18 cellular contexts compared by ENCODE assay signal in genomic region chr20:51129201-51129671, GRCh38.
A peak's percentile ranks its signal among the peaks of the same experiment; 100 is the strongest.
DNase-seq lines count a peak whose midpoint lies in the region; ATAC-seq, FAIRE-seq and TF ChIP-seq lines count a peak whose summit lies in the region.
"Had no signal": no experiment of that assay in that cellular context is flagged by ENCODE, and none has a peak within 500 bp of the region (broad histone marks: within the 10 kb centered on the region; RNA-seq: fewer than 3 reads in every experiment).

No MANE protein-coding gene starts in this region.

- H2BK12ac ChIP-seq in mesenchymal stem cell (ENCODE audit: low read length in 2 of 2) = peak overlapping the region; percentile 14 to 81

- CTCF ChIA-PET in activated CD4-positive, alpha-beta memory T cell treated with anti-CD3 and anti-CD28 coated beads for 36 hours (lab: Charles Lee) = interaction anchor here (1.5 kb wide), 1 partner anchor 113 kb away, joined by 3 read pairs; no protein-coding TSS in a partner anchor

- 22% methylated on average over 6 of the region's 6 CpGs for WGBS in mesenchymal stem cell
- WGBS in transverse colon (ENCODE audit: low coverage in 1 of 2), 2 donors = 29 to 42% methylated on average over 1 to 6 of the region's 6 CpGs

- no peaks in the 10 kb centered on the region for H3K79me1 ChIP-seq in mesenchymal stem cell (replicated peaks; ENCODE audit: low read length, poor library complexity, severe bottlenecking)

- peak overlapping the region in 1 of 2 experiments; percentile 11 for H3K23ac ChIP-seq in mesenchymal stem cell (ENCODE audit: low read length in 2 of 2)

- H3K27ac Mint-ChIP-seq in natural killer cell (no peak overlapping the region), nephron progenitor cell (no peak overlapping the region)
- peak overlapping the region in 1 of 2 donors; percentile 22 for H3K27ac Mint-ChIP-seq in natural killer cell treated with Interleukin-12 subunit alpha and Interleukin-12 subunit beta and Interleukin-15 and Interleukin-18, amount 100 ng/mL, for 72 hours
- H3K27ac Mint-ChIP-seq in activated CD4-positive, alpha-beta memory T cell treated with anti-CD3 and anti-CD28 coated beads for 36 hours = no peak overlapping the region

- H3K27me3 ChIP-seq in mesenchymal stem cell (ENCODE audit: control insufficient read depth in 1 of 2, insufficient read depth in 1 of 2, low read length in 2 of 2) (no peaks in the 10 kb centered on the region), transverse colon (no peaks in the 10 kb centered on the region)

- H2BK5ac ChIP-seq in mesenchymal stem cell (ENCODE audit: low read depth, low read length, poor library complexity, severe bottlenecking) = no peak overlapping the region

- ATAC-seq in natural killer cell = peak in 2 of 3 donors; percentile 40 to 66
- ATAC-seq in natural killer cell treated with Interleukin-12 subunit alpha and Interleukin-12 subunit beta and Interleukin-15 and Interleukin-18, amount 100 ng/mL, for 72 hours = no peak
- ATAC-seq: left lobe of liver had no signal

- H3K9ac ChIP-seq in mesenchymal stem cell (ENCODE audit: low read length) = no peak overlapping the region

- POLR2A ChIA-PET in activated CD4-positive, alpha-beta memory T cell treated with anti-CD3 and anti-CD28 coated beads for 36 hours (lab: Charles Lee) = no interaction called here

- no peak overlapping the region for H2BK15ac ChIP-seq in mesenchymal stem cell (ENCODE audit: low read depth, poor library complexity, severe bottlenecking)

- H3K27me3 Mint-ChIP-seq in natural killer cell (ENCODE audit: low read depth in 2 of 2) (peaks cover 3 to 13% of the 10 kb centered on the region in 2 donors), nephron progenitor cell (ENCODE audit: low read depth, poor library complexity) (no peaks in the 10 kb centered on the region)
- H3K27me3 Mint-ChIP-seq in natural killer cell treated with Interleukin-12 subunit alpha and Interleukin-12 subunit beta and Interleukin-15 and Interleukin-18, amount 100 ng/mL, for 72 hours = peaks cover 16 to 22% of the 10 kb centered on the region in 2 donors
- peaks cover 12% of the 10 kb centered on the region for H3K27me3 Mint-ChIP-seq in activated CD4-positive, alpha-beta memory T cell treated with anti-CD3 and anti-CD28 coated beads for 36 hours

- H3K36me3 Mint-ChIP-seq in natural killer cell = no peaks in the 10 kb centered on the region
- H3K36me3 Mint-ChIP-seq in natural killer cell treated with Interleukin-12 subunit alpha and Interleukin-12 subunit beta and Interleukin-15 and Interleukin-18, amount 100 ng/mL, for 72 hours = no peaks in the 10 kb centered on the region
- H3K36me3 Mint-ChIP-seq in activated CD4-positive, alpha-beta memory T cell treated with anti-CD3 and anti-CD28 coated beads for 36 hours = no peaks in the 10 kb centered on the region
- no peaks in the 10 kb centered on the region for H3K36me3 Mint-ChIP-seq in nephron progenitor cell (ENCODE audit: low read depth)

- H3K4me2 ChIP-seq in mesenchymal stem cell (ENCODE audit: low read length, poor library complexity, severe bottlenecking) = no peak overlapping the region

- DNase-seq in natural killer cell = no peak
- DNase-seq in natural killer cell treated with Interleukin-12 subunit alpha and Interleukin-12 subunit beta and Interleukin-15 and Interleukin-18, amount 100 ng/mL, for 72 hours (ENCODE audit: low spot score) = no peak
- DNase-seq in activated CD4-positive, alpha-beta memory T cell treated with anti-CD3 and anti-CD28 coated beads for 36 hours = peak; percentile 15
- peak; percentile 53 for DNase-seq in mesenchymal stem cell
- peak; percentile 72 for DNase-seq in transverse colon
- DNase-seq in urothelium cell line (ENCODE audit: low spot score) = no peak
- DNase-seq in nephron progenitor cell = no peak
- no peak for DNase-seq in activated T-cell treated with anti-CD3 and anti-CD28 coated beads for 4 hours
- DNase-seq: activated naive CD4-positive, alpha-beta T cell treated with anti-CD3 and anti-CD28 coated beads, Interleukin-2, amount 50 U/mL, for 16 hours; Caco-2; effector CD8-positive, alpha-beta T cell; KBM-7; NCI-H526 treated with DMSO at 0.1 percent for 48 hours; RPMI8226; stimulated activated CD4-positive, alpha-beta T cell treated with anti-CD3 and anti-CD28 coated beads, Interleukin-15, amount 100 ng/mL, for 24 hours; substantia nigra had no signal

- H2AFZ ChIP-seq in mesenchymal stem cell (ENCODE audit: low read depth, low read length) = peak overlapping the region; percentile 78

- peak overlapping the region in 1 of 2 experiments; percentile 52 for H3K4ac ChIP-seq in mesenchymal stem cell (ENCODE audit: low read depth in 1 of 2, low read length in 2 of 2)

- H2BK120ac ChIP-seq in mesenchymal stem cell (ENCODE audit: low read depth, low read length) = no peak overlapping the region

- H3K36me3 ChIP-seq in mesenchymal stem cell (ENCODE audit: control insufficient read depth in 1 of 2, insufficient read depth in 2 of 2, low read depth in 1 of 2, low read length in 2 of 2) = no peaks in the 10 kb centered on the region
- no peaks in the 10 kb centered on the region for H3K36me3 ChIP-seq in transverse colon

- no peak for FAIRE-seq in urothelium cell line (lab: Jason Lieb, UNC)
- FAIRE-seq: GM12892 had no signal

- no peak overlapping the region for H3K4me3 Mint-ChIP-seq in natural killer cell
- H3K4me3 Mint-ChIP-seq in natural killer cell treated with Interleukin-12 subunit alpha and Interleukin-12 subunit beta and Interleukin-15 and Interleukin-18, amount 100 ng/mL, for 72 hours = no peak overlapping the region
- H3K4me3 Mint-ChIP-seq in activated CD4-positive, alpha-beta memory T cell treated with anti-CD3 and anti-CD28 coated beads for 36 hours = no peak overlapping the region
- H3K4me3 Mint-ChIP-seq in nephron progenitor cell = no peak overlapping the region

- H3K4me1 Mint-ChIP-seq in natural killer cell (peaks cover 12 to 18% of the 10 kb centered on the region in 2 donors), nephron progenitor cell (peaks cover 48% of the 10 kb centered on the region)
- H3K4me1 Mint-ChIP-seq in natural killer cell treated with Interleukin-12 subunit alpha and Interleukin-12 subunit beta and Interleukin-15 and Interleukin-18, amount 100 ng/mL, for 72 hours (ENCODE audit: low read depth in 2 of 2) = peaks cover 9 to 11% of the 10 kb centered on the region in 2 donors
- peaks cover 16% of the 10 kb centered on the region for H3K4me1 Mint-ChIP-seq in activated CD4-positive, alpha-beta memory T cell treated with anti-CD3 and anti-CD28 coated beads for 36 hours (ENCODE audit: low read depth)

- in situ Hi-C loops in transverse colon (cut with MboI; ENCODE audit: low pct_ligation_motif_present in 1 of 4, low pct_unique_long_range_greater_than_20kb in 1 of 4, low sequenced_read_pairs in 3 of 4) = no loop called here

- no peak overlapping the region for H3K14ac ChIP-seq in mesenchymal stem cell (ENCODE audit: low read length in 2 of 2)

- H4K91ac ChIP-seq in mesenchymal stem cell (ENCODE audit: low read length) = no peak overlapping the region

- H3K4me1 ChIP-seq in mesenchymal stem cell (ENCODE audit: control insufficient read depth, insufficient read depth, low read depth, low read length) (peaks cover 13% of the 10 kb centered on the region), transverse colon (peaks cover 18 to 70% (median 44%) of the 10 kb centered on the region in 4 donors)
- H3K4me1 ChIP-seq: Caco-2 had no signal

- H4K8ac ChIP-seq in mesenchymal stem cell (ENCODE audit: low read length) = peak overlapping the region; percentile 27

- H3K9me3 ChIP-seq in mesenchymal stem cell (ENCODE audit: control insufficient read depth, low read length) (no peaks in the 10 kb centered on the region), transverse colon (no peaks in the 10 kb centered on the region)
- H3K9me3 ChIP-seq: Caco-2 had no signal

- TF ChIP-seq CTCF in natural killer cell (IDR thresholded peaks at IDR 0.05) (no peak), transverse colon (IDR thresholded peaks at IDR 0.05) (no peak), nephron progenitor cell (IDR thresholded peaks at IDR 0.05) (no peak)

- H3K9me3 Mint-ChIP-seq in natural killer cell (no peaks in the 10 kb centered on the region), nephron progenitor cell (no peaks in the 10 kb centered on the region)
- H3K9me3 Mint-ChIP-seq in natural killer cell treated with Interleukin-12 subunit alpha and Interleukin-12 subunit beta and Interleukin-15 and Interleukin-18, amount 100 ng/mL, for 72 hours = no peaks in the 10 kb centered on the region
- H3K9me3 Mint-ChIP-seq in activated CD4-positive, alpha-beta memory T cell treated with anti-CD3 and anti-CD28 coated beads for 36 hours = no peaks in the 10 kb centered on the region

- TF ChIP-seq EP300 in transverse colon (IDR thresholded peaks at IDR 0.05; ENCODE audit: low read depth) = peak; percentile 17

- intact Hi-C loops in natural killer cell (cut with micrococcal nuclease) = no loop called here
- intact Hi-C loops in activated CD4-positive, alpha-beta memory T cell treated with anti-CD3 and anti-CD28 coated beads for 36 hours (cut with micrococcal nuclease) = loop anchor here (5.0 to 10.0 kb wide), 2 partner anchors 107 to 144 kb away; partner anchors contain the start of gene KCNG1
- intact Hi-C loops in transverse colon (cut with DNase I; ENCODE audit: low total_unique reads) = no loop called here

- H3K4me3 ChIP-seq in mesenchymal stem cell (ENCODE audit: insufficient read depth in 1 of 2, low read depth in 1 of 2, low read length in 2 of 2) = no peak overlapping the region
- no peak overlapping the region for H3K4me3 ChIP-seq in transverse colon

- H3K18ac ChIP-seq in mesenchymal stem cell (ENCODE audit: low read depth in 1 of 2, low read length in 2 of 2) = peak overlapping the region; percentile 34 to 82

- H3K27ac ChIP-seq in mesenchymal stem cell (ENCODE audit: low read length, poor library complexity, severe bottlenecking) (no peak overlapping the region), transverse colon (peak overlapping the region in 3 of 4 donors; percentile 4 to 54 (median 45))

- no peak for TF ChIP-seq POLR2A in transverse colon (IDR thresholded peaks at IDR 0.05)

- peak overlapping the region; percentile 42 for H2AK5ac ChIP-seq in mesenchymal stem cell (ENCODE audit: low read length, severe bottlenecking)

Comparison
In these comparisons a context has a peak if more than half of its experiments do, and no peak if none do; other contexts are left out.
1. ATAC-seq: peak in natural killer cell (2 of 3); none in natural killer cell treated with Interleukin-12 subunit alpha and Interleukin-12 subunit beta and Interleukin-15 and Interleukin-18, amount 100 ng/mL, for 72 hours (0 of 2).
2. DNase-seq: peak in activated CD4-positive, alpha-beta memory T cell treated with anti-CD3 and anti-CD28 coated beads for 36 hours (single experiment), mesenchymal stem cell (single experiment) and transverse colon (single experiment); none in natural killer cell (single experiment), natural killer cell treated with Interleukin-12 subunit alpha and Interleukin-12 subunit beta and Interleukin-15 and Interleukin-18, amount 100 ng/mL, for 72 hours (single experiment), urothelium cell line (single experiment), nephron progenitor cell (single experiment) and activated T-cell treated with anti-CD3 and anti-CD28 coated beads for 4 hours (single experiment).